Comparison of ENCODE assay signal across 8 cellular contexts in genomic region chr1:23867953-23868847, GRCh38. TPM values are rescaled to one million over a fixed set of nuclear protein-coding genes. Genes with fewer than 3 reads are reported as not detected.
DNase-seq lines count a peak whose midpoint lies in the region; ATAC-seq, FAIRE-seq and TF ChIP-seq lines count a peak whose summit lies in the region.

Gene FUCA1, minus strand, starts transcription at chr1:23868290. Its CDS starts 4 bp downstream, at chr1:23868286.

- peaks cover 9 to 16% of the 10 kb centered on the region in 2 donors for H3K4me1 ChIP-seq in kidney (ENCODE audit: control insufficient read depth in 1 of 2, insufficient read depth in 1 of 2, low read depth in 1 of 2, low read length in 2 of 2)

- TF ChIP-seq CTCF in AG09319 (IDR thresholded peaks at IDR 0.05; ENCODE audit: low read depth, low read length), result peak; percentile 92
- TF ChIP-seq CTCF in kidney (IDR thresholded peaks at IDR 0.05; ENCODE audit: borderline replicate concordance, extremely low read depth, insufficient read depth), result peak; percentile 89

- no peaks in the 10 kb centered on the region for H3K9me3 ChIP-seq in kidney (ENCODE audit: control insufficient read depth in 1 of 2, low read length in 2 of 2)

- peaks cover 0 to 7% of the 10 kb centered on the region in 2 donors for H3K36me3 ChIP-seq in kidney (ENCODE audit: control insufficient read depth in 1 of 2, insufficient read depth in 2 of 2, low read length in 2 of 2)

- DNase-seq in AG09319 (ENCODE audit: extremely low read depth, low read depth), result peak; percentile 53
- DNase-seq in NCI-H226, result peak; percentile 87
- DNase-seq in cerebellar nuclear complex (lab: John Stamatoyannopoulos, UW), result peak; percentile 78 to 87
- DNase-seq in kidney, result peak; percentile 96
- DNase-seq in stimulated activated CD4-positive, alpha-beta T cell treated with anti-CD3 and anti-CD28 coated beads, Interleukin-15, amount 100 ng/mL, for 24 hours, result peak; percentile 96

- ATAC-seq in GM18909 (IDR thresholded peaks at IDR 0.05; ENCODE audit: poor library complexity, unreplicated experiment) (peak; percentile 89), HG03175 (IDR thresholded peaks at IDR 0.05; ENCODE audit: unreplicated experiment) (peak; percentile 93)
- peak; percentile 99 for ATAC-seq in activated CD4-positive, CD25-positive, alpha-beta regulatory T cell treated with anti-CD3 and anti-CD28 coated beads, Interleukin-2, amount 50 U/mL, for 24 hours

- H3K27ac ChIP-seq in kidney (ENCODE audit: low read depth in 2 of 2, low read length in 2 of 2), result peak within 1 kb of the TSS; percentile 66 to 69

- FAIRE-seq in kidney (lab: Jason Lieb, UNC), result peak; percentile 89

- H3K9ac ChIP-seq in kidney (ENCODE audit: low read length in 2 of 2), result peak within 1 kb of the TSS; percentile 72 to 80

- intact Hi-C loops in kidney (cut with DNase I), result no loop called here

- peak within 1 kb of the TSS; percentile 84 to 86 for H3K4me3 ChIP-seq in kidney (ENCODE audit: low read length in 2 of 2)

RNA-seq across cellular contexts. Expression of gene FUCA1, which starts in this region (rescaled TPM):
- total RNA-seq in kidney, result 69.2 TPM
- 88.3 TPM for polyA plus RNA-seq in kidney (ENCODE audit: insufficient read depth, low read depth, low replicate concordance)

Comparison
In these comparisons a context has a peak if more than half of its experiments do, and no peak if none do; other contexts are left out.
1. Peak in every context shown above with its lines: DNase-seq, ATAC-seq, H3K4me3 ChIP-seq and H3K27ac ChIP-seq.